Comparison of ENCODE assay signal across 8 cellular contexts in genomic region chr1:145927073-145927886, GRCh38. TPM values are rescaled to one million over a fixed set of nuclear protein-coding genes. Genes with fewer than 3 reads are reported as not detected.
A peak's percentile ranks its signal among the peaks of the same experiment; 100 is the strongest.
DNase-seq lines count a peak whose midpoint lies in the region; ATAC-seq and TF ChIP-seq lines count a peak whose summit lies in the region.

TSS of gene RBM8A (minus strand) at chr1:145927484. CDS start at chr1:145927426, 58 bp downstream.

- peak within 1 kb of the TSS; percentile 80 for H2AK9ac ChIP-seq in IMR-90 (replicated peaks; ENCODE audit: low read depth, low read length, poor library complexity)

- H3K9me3 ChIP-seq in IMR-90 (ENCODE audit: control insufficient read depth, insufficient read depth, low read length) (no peaks in the 10 kb centered on the region), OCI-LY7 (ENCODE audit: low read length) (no peaks in the 10 kb centered on the region), mononuclear cell (ENCODE audit: low read depth, low read length) (no peaks in the 10 kb centered on the region)

- H2BK120ac ChIP-seq in IMR-90 (ENCODE audit: low read depth, low read length), result peak within 1 kb of the TSS; percentile 35; the same call in 1 of the 2 replicates

- BruUV-seq in IMR-90 (replicated peaks; lab: Mats Ljungman, UMichigan), result no TSS peak
- BruUV-seq in OCI-LY7 (replicated peaks; lab: Mats Ljungman, UMichigan), result no TSS peak

- H3K14ac ChIP-seq in IMR-90 (replicated peaks; ENCODE audit: low read depth, low read length), result peak within 1 kb of the TSS; percentile 87

- no peaks in the 10 kb centered on the region for H3K9me2 ChIP-seq in OCI-LY7 (ENCODE audit: insufficient read depth, low read length)

- H3K4me1 ChIP-seq in IMR-90 (ENCODE audit: control insufficient read depth, insufficient read depth, low read length) (peaks cover 3% of the 10 kb centered on the region), OCI-LY7 (ENCODE audit: insufficient read depth, low read length, poor library complexity, severe bottlenecking) (peaks cover 25% of the 10 kb centered on the region), mononuclear cell (ENCODE audit: insufficient read depth, low read length) (peaks cover 39% of the 10 kb centered on the region)

- H3K4me2 ChIP-seq in IMR-90 (ENCODE audit: low read depth, low read length) (peak within 1 kb of the TSS; percentile 87), OCI-LY7 (ENCODE audit: low read length) (peak within 1 kb of the TSS; percentile 84)

- H2AFZ ChIP-seq in IMR-90 (replicated peaks; ENCODE audit: low read length, poor library complexity), result peak within 1 kb of the TSS; percentile 91
- peak within 1 kb of the TSS; percentile 39; the same call in 1 of the 2 replicates for H2AFZ ChIP-seq in OCI-LY7 (ENCODE audit: low read length)

- 2% methylated on average over 15 of the region's 41 CpGs; no CpG with 5 or more reads in 1 of the 2 experiments for WGBS in IMR-90 (ENCODE audit: extremely low coverage in 2 of 2, insufficient read length in 1 of 2), 2 experiments

- peak; percentile 62 for TF ChIP-seq CTCF in IMR-90 (conservative IDR thresholded peaks at IDR 0.05; ENCODE audit: low read depth, low read length)
- peak; percentile 88 for TF ChIP-seq CTCF in OCI-LY7 (conservative IDR thresholded peaks at IDR 0.05; ENCODE audit: low read length)
- peak; percentile 66 for TF ChIP-seq CTCF in epithelial cell of esophagus (IDR thresholded peaks at IDR 0.05; ENCODE audit: insufficient read depth, low read depth, low read length, missing control alignments)

- H4K8ac ChIP-seq in IMR-90 (ENCODE audit: low read depth in 2 of 2, low read length in 2 of 2), result peak within 1 kb of the TSS; percentile 96 to 97

- H3K23ac ChIP-seq in IMR-90 (ENCODE audit: low read depth, low read length), result peak within 1 kb of the TSS; percentile 86

- ATAC-seq in GM21528 (IDR thresholded peaks at IDR 0.05; ENCODE audit: low FRiP score, unreplicated experiment) (peak; percentile 96), IMR-90 (ENCODE audit: low read depth) (peak; percentile 100)

- in situ Hi-C loops in IMR-90 (cut with MboI; ENCODE audit: low sequenced_read_pairs), result no loop called here

- peak within 1 kb of the TSS; percentile 86 for H3K18ac ChIP-seq in IMR-90 (ENCODE audit: low read depth, low read length)

- peaks cover 18 to 27% of the 10 kb centered on the region in 2 experiments; a peak in 3 of 4 replicates for H3K79me1 ChIP-seq in IMR-90 (ENCODE audit: low read depth in 1 of 2, low read length in 2 of 2)

- DNase-seq in DMS153 treated with DMSO at 0.1 percent for 48 hours (lab: John Stamatoyannopoulos, UW; ENCODE audit: unreplicated experiment) (peak; percentile 99), IMR-90 (peak; percentile 99), OCI-LY7 (ENCODE audit: low spot score) (peak; percentile 99), activated T-cell treated with anti-CD3 and anti-CD28 coated beads for 1 hour (ENCODE audit: low read depth) (peak; percentile 83), epithelial cell of esophagus (ENCODE audit: low read depth) (peak; percentile 99)
- peak; percentile 77 to 88 for DNase-seq in stimulated activated CD8-positive, alpha-beta memory T cell treated with anti-CD3 and anti-CD28 coated beads, Interleukin-4, amount 100 ng/mL, for 1 hour (ENCODE audit: low read depth in 2 of 2, low spot score in 1 of 2)

- POLR2A ChIA-PET in IMR-90 (lab: Charles Lee; ENCODE audit: unreplicated experiment), result interaction anchor here (0.7 to 0.9 kb wide), 3 partner anchors 37 to 52 kb away, joined by 3 to 4 read pairs (median 3); no protein-coding TSS in a partner anchor
- POLR2A ChIA-PET in OCI-LY7 (lab: Charles Lee), result interaction anchor here (0.6 to 2.2 kb wide), 19 partner anchors 9 to 110 kb away, joined by 3 to 20 read pairs (median 5); partner anchors contain the start of genes ANKRD34A, LIX1L, NUDT17 and PEX11B

- peak within 1 kb of the TSS; percentile 73 for H2AK5ac ChIP-seq in IMR-90 (ENCODE audit: low read depth, low read length)

- peak within 1 kb of the TSS; percentile 97 for H3K56ac ChIP-seq in IMR-90 (ENCODE audit: extremely low read depth, insufficient read depth, low read length)

- peak within 1 kb of the TSS; percentile 95 for H4K5ac ChIP-seq in IMR-90 (ENCODE audit: low read depth, low read length)

- H3K27ac ChIP-seq in IMR-90 (ENCODE audit: insufficient read depth, low read length), result peak within 1 kb of the TSS; percentile 87
- peak within 1 kb of the TSS; percentile 91 for H3K27ac ChIP-seq in OCI-LY7 (ENCODE audit: low read depth, low read length, poor library complexity, severe bottlenecking)

- peak within 1 kb of the TSS; percentile 96 for H3K9ac ChIP-seq in IMR-90 (ENCODE audit: low read depth, low read length)

- peak within 1 kb of the TSS; percentile 92 for H2BK5ac ChIP-seq in IMR-90 (ENCODE audit: low read depth, low read length, poor library complexity, severe bottlenecking)

- no peak within 1 kb of the TSS; the same call in 2 of the 3 replicates for H2BK15ac ChIP-seq in IMR-90 (ENCODE audit: low read depth, low read length)

- peaks cover 4% of the 10 kb centered on the region; the same call in 1 of the 2 replicates for H3K9me1 ChIP-seq in IMR-90 (ENCODE audit: insufficient read depth, low read length)

- peak; percentile 97 for TF ChIP-seq POLR2A in IMR-90 (IDR thresholded peaks at IDR 0.05; ENCODE audit: low read depth, low read length)

- peak within 1 kb of the TSS; percentile 82 for H4K91ac ChIP-seq in IMR-90 (ENCODE audit: insufficient read depth, low read depth, low read length)

- H3K36me3 ChIP-seq in IMR-90 (ENCODE audit: control insufficient read depth, insufficient read depth, low read length) (peaks cover 6% of the 10 kb centered on the region), OCI-LY7 (ENCODE audit: insufficient read depth, low read length) (peaks cover 35% of the 10 kb centered on the region)

- TF ChIP-seq RAD21 in IMR-90 (IDR thresholded peaks at IDR 0.05; ENCODE audit: low read length), result no peak

- H3K27me3 ChIP-seq in IMR-90 (ENCODE audit: control insufficient read depth, insufficient read depth, low read length) (no peaks in the 10 kb centered on the region), mononuclear cell (ENCODE audit: insufficient read depth, low read length) (no peaks in the 10 kb centered on the region)

- H3K79me2 ChIP-seq in OCI-LY7 (ENCODE audit: insufficient read depth, low read depth, low read length), result peaks cover 16% of the 10 kb centered on the region

- no peak within 1 kb of the TSS for H2BK20ac ChIP-seq in IMR-90 (ENCODE audit: low read depth, low read length)

- intact Hi-C loops in IMR-90 (cut with micrococcal nuclease) (loop anchor here (2.0 kb wide), 3 partner anchors 30 to 70 kb away; partner anchors contain the start of genes ANKRD34A, POLR3GL and TXNIP), OCI-LY7 (cut with micrococcal nuclease; ENCODE audit: unreplicated experiment) (loop anchor here (1.0 to 5.0 kb wide), 2 partner anchors 37 to 70 kb away; partner anchors contain the start of genes ANKRD34A, POLR3GL and TXNIP)

- H4K20me1 ChIP-seq in IMR-90 (ENCODE audit: insufficient read depth, low read length), result no peaks in the 10 kb centered on the region
- no peaks in the 10 kb centered on the region; the same call in 1 of the 2 replicates for H4K20me1 ChIP-seq in OCI-LY7 (ENCODE audit: insufficient read depth, low read length)

- H3K4ac ChIP-seq in IMR-90 (ENCODE audit: low read depth, low read length), result peak within 1 kb of the TSS; percentile 89

- H3K4me3 ChIP-seq in IMR-90 (ENCODE audit: insufficient read depth, low read depth, low read length) (peak within 1 kb of the TSS; percentile 76), OCI-LY7 (ENCODE audit: low read depth, low read length, poor library complexity, severe bottlenecking) (peak within 1 kb of the TSS; percentile 92), epithelial cell of esophagus (ENCODE audit: low read length) (peak within 1 kb of the TSS; percentile 91), mononuclear cell (ENCODE audit: low read length) (peak within 1 kb of the TSS; percentile 63)

- dilution Hi-C loops in IMR-90 (cut with HindIII; ENCODE audit: low sequenced_read_pairs, unreplicated experiment), result no loop called here

- CTCF ChIA-PET in IMR-90 (lab: Yijun Ruan, JAX), result interaction anchor here (0.6 to 0.9 kb wide), 4 partner anchors 27 to 53 kb away, joined by 3 to 5 read pairs (median 3); partner anchors contain the start of genes ANKRD34A and POLR3GL
- CTCF ChIA-PET in OCI-LY7 (lab: Charles Lee; ENCODE audit: unreplicated experiment), result interaction anchor here (0.6 to 1.1 kb wide), 4 partner anchors 9 to 224 kb away, joined by 3 to 4 read pairs (median 3); partner anchors contain the start of genes NUDT17 and PEX11B

TF ChIP-seq in IMR-90, 13 proteins besides CTCF, POLR2A, EP300 and RAD21:
- TF ChIP-seq MAZ (IDR thresholded peaks at IDR 0.05; ENCODE audit: borderline replicate concordance, low read depth, low read length), result peak; percentile 15; the same call in 1 of the 2 replicates
- TF ChIP-seq CHD1 (IDR thresholded peaks at IDR 0.05; ENCODE audit: low read depth, low read length), result 0 out of 2 replicates have a peak, but pooled peaks have one; percentile 65
- TF ChIP-seq CEBPB (IDR thresholded peaks at IDR 0.05; ENCODE audit: low read depth, low read length), result peak; percentile 42; the same call in 1 of the 2 replicates
- no peak for TF ChIP-seq NFE2L2 (IDR thresholded peaks at IDR 0.05; ENCODE audit: low read depth, low read length)

RNA-seq across cellular contexts. Expression of gene RBM8A, which starts in this region (rescaled TPM):
- total RNA-seq in IMR-90 (2012; rRNA removed), result 94.1 and 228 TPM in 2 replicates
- polyA plus RNA-seq in IMR-90 (2012; rRNA removed), result 203 and 251 TPM in 2 replicates
- polyA plus RNA-seq in IMR-90 (2012; cell fraction: cytosol; rRNA removed), result 38.0 and 140 TPM in 2 replicates
- polyA plus RNA-seq in IMR-90 (2012; cell fraction: nucleus; rRNA removed; ENCODE audit: low replicate concordance), result 17.4 and 98.8 TPM in 2 replicates
- 135 and 239 TPM in 2 replicates for total RNA-seq in OCI-LY7 (2014; rRNA removed; shearing (Covaris generic))
- 177 and 200 TPM in 2 replicates for total RNA-seq in OCI-LY7 (2022)
- 98.2 TPM for total RNA-seq in mononuclear cell

Comparison
In these comparisons a context has a peak if more than half of its experiments do, and no peak if none do; other contexts are left out.
1. Peak in every context shown above with its lines: DNase-seq, ATAC-seq, H3K4me3 ChIP-seq and H3K27ac ChIP-seq.